Comparison of ENCODE assay signal across 11 cellular contexts in genomic region chr2:239138610-239139009, GRCh38.
"Had no signal": no experiment of that assay in that cellular context is flagged by ENCODE, and none has a peak within 500 bp of the region (broad histone marks: within the 10 kb centered on the region; RNA-seq: fewer than 3 reads in every experiment).

No MANE protein-coding gene starts in this region.

- H3K27ac Mint-ChIP-seq: activated naive CD4-positive, alpha-beta T cell treated with anti-CD3 and anti-CD28 coated beads for 36 hours; dendritic cell treated with granulocyte-macrophage colony-stimulating factor and Interleukin-4, amounts not matched to agents 40 ng/mL and 50 ng/mL, for 4 days had no signal

- H3K4me3 Mint-ChIP-seq: activated naive CD4-positive, alpha-beta T cell treated with anti-CD3 and anti-CD28 coated beads for 36 hours; dendritic cell treated with granulocyte-macrophage colony-stimulating factor and Interleukin-4, amounts not matched to agents 40 ng/mL and 50 ng/mL, for 4 days had no signal

- H3K4me3 ChIP-seq: adrenal gland, transverse colon had no signal

- H3K27me3 Mint-ChIP-seq: dendritic cell treated with granulocyte-macrophage colony-stimulating factor and Interleukin-4, amounts not matched to agents 40 ng/mL and 50 ng/mL, for 4 days; naive thymus-derived CD8-positive, alpha-beta T cell had no signal

- H3K9me2 ChIP-seq: SK-N-SH had no signal

- H3K27ac ChIP-seq: adrenal gland, transverse colon had no signal

- H3K27me3 ChIP-seq: adrenal gland, transverse colon had no signal

- H3K9me3 ChIP-seq: adrenal gland, SK-N-SH, transverse colon had no signal

- DNase-seq: activated CD4-positive, alpha-beta T cell treated with anti-CD3 and anti-CD28 coated beads for 48 hours; activated naive CD4-positive, alpha-beta T cell treated with anti-CD3 and anti-CD28 coated beads for 36 hours; adrenal gland; central memory CD4-positive, alpha-beta T cell; left cardiac atrium; SK-N-SH; small intestine; T-helper 1 cell; transverse colon had no signal

- ATAC-seq: left cardiac atrium; naive thymus-derived CD8-positive, alpha-beta T cell had no signal

- H3K9me3 Mint-ChIP-seq: activated naive CD4-positive, alpha-beta T cell treated with anti-CD3 and anti-CD28 coated beads for 36 hours; dendritic cell treated with granulocyte-macrophage colony-stimulating factor and Interleukin-4, amounts not matched to agents 40 ng/mL and 50 ng/mL, for 4 days had no signal

- H3K4me2 ChIP-seq: SK-N-SH had no signal

- H3K4me1 ChIP-seq: adrenal gland, transverse colon had no signal
